In genomic region chr5:32312682-32313523, GRCh38 we compare ENCODE assay signal across 8 cellular contexts. TPM values are rescaled to one million over a fixed set of nuclear protein-coding genes. Genes with fewer than 3 reads are reported as not detected.
DNase-seq lines count a peak whose midpoint lies in the region; ATAC-seq, FAIRE-seq and TF ChIP-seq lines count a peak whose summit lies in the region.

A gene with protein sequence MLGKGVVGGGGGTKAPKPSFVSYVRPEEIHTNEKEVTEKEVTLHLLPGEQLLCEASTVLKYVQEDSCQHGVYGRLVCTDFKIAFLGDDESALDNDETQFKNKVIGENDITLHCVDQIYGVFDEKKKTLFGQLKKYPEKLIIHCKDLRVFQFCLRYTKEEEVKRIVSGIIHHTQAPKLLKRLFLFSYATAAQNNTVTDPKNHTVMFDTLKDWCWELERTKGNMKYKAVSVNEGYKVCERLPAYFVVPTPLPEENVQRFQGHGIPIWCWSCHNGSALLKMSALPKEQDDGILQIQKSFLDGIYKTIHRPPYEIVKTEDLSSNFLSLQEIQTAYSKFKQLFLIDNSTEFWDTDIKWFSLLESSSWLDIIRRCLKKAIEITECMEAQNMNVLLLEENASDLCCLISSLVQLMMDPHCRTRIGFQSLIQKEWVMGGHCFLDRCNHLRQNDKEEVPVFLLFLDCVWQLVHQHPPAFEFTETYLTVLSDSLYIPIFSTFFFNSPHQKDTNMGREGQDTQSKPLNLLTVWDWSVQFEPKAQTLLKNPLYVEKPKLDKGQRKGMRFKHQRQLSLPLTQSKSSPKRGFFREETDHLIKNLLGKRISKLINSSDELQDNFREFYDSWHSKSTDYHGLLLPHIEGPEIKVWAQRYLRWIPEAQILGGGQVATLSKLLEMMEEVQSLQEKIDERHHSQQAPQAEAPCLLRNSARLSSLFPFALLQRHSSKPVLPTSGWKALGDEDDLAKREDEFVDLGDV (minus strand): TSS chr5:32312939. CDS start chr5:32312838, 101 bp downstream.

- H3K9ac ChIP-seq in iPS-20b (ENCODE audit: low read depth, low read length), result peak within 1 kb of the TSS; percentile 78; the same call in 1 of the 2 replicates

- POLR2A ChIA-PET in AG04449 (lab: Yijun Ruan, JAX), result interaction anchor here (0.6 kb wide), 1 partner anchor 8 kb away, joined by 3 read pairs; no protein-coding TSS in a partner anchor

- peaks cover 10% of the 10 kb centered on the region; the same call in 1 of the 2 replicates for H3K4me1 ChIP-seq in iPS-20b (ENCODE audit: insufficient read depth, low read length)

- peak within 1 kb of the TSS; percentile 67 for H3K4me3 ChIP-seq in AG04449 (ENCODE audit: low read depth, low read length)
- H3K4me3 ChIP-seq in WI38 (ENCODE audit: low read depth, low read length), result peak within 1 kb of the TSS; percentile 81
- H3K4me3 ChIP-seq in bronchial epithelial cell (ENCODE audit: low read depth, low read length), result peak within 1 kb of the TSS; percentile 61
- H3K4me3 ChIP-seq in iPS-20b (ENCODE audit: low read length), result peak within 1 kb of the TSS; percentile 78
- H3K4me3 ChIP-seq in skin epidermis, result peak within 1 kb of the TSS; percentile 79 to 98 (median 90)

- DNase-seq in AG04449 (ENCODE audit: low read depth, low spot score) (peak; percentile 94), NCI-H2227 treated with DMSO at 0.1 percent for 48 hours (lab: John Stamatoyannopoulos, UW) (peak; percentile 100), bronchial epithelial cell (ENCODE audit: low read depth) (peak; percentile 99)

- no peaks in the 10 kb centered on the region for H3K9me3 ChIP-seq in iPS-20b (ENCODE audit: insufficient read depth, low read depth, low read length)

- ATAC-seq in GM18907 (IDR thresholded peaks at IDR 0.05; ENCODE audit: unreplicated experiment) (peak; percentile 97), HG03159 (IDR thresholded peaks at IDR 0.05; ENCODE audit: unreplicated experiment) (peak; percentile 97)

- no peak for TF ChIP-seq CTCF in AG04449 (IDR thresholded peaks at IDR 0.05; ENCODE audit: insufficient read depth, low read length, missing control alignments)
- TF ChIP-seq CTCF in WI38 (IDR thresholded peaks at IDR 0.05; ENCODE audit: low read depth, low read length), result no peak
- TF ChIP-seq CTCF in bronchial epithelial cell (IDR thresholded peaks at IDR 0.05; ENCODE audit: insufficient read depth, low read length, severe bottlenecking), result no peak

- H3K36me3 ChIP-seq in bronchial epithelial cell (ENCODE audit: control insufficient read depth, insufficient read depth, low read length) (no peaks in the 10 kb centered on the region), iPS-20b (ENCODE audit: insufficient read depth, low read depth, low read length) (peaks cover 12% of the 10 kb centered on the region; the same call in 1 of the 2 replicates)

- H3K27ac ChIP-seq in iPS-20b (ENCODE audit: low read length), result no peak within 1 kb of the TSS
- H3K27ac ChIP-seq in skin epidermis, result peak within 1 kb of the TSS; percentile 84 to 100 (median 95)

- CTCF ChIA-PET in AG04449 (lab: Yijun Ruan, JAX), result no interaction called here

- FAIRE-seq in bronchial epithelial cell (lab: Jason Lieb, UNC), result peak; percentile 52

- H3K27me3 ChIP-seq in bronchial epithelial cell (ENCODE audit: control insufficient read depth, insufficient read depth, low read length) (no peaks in the 10 kb centered on the region), iPS-20b (ENCODE audit: insufficient read depth, low read length) (no peaks in the 10 kb centered on the region)

RNA-seq across cellular contexts. Expression of the gene that starts here (rescaled TPM):
- 15.8 and 17.5 TPM in 2 replicates for total RNA-seq in bronchial epithelial cell
